19 cellular contexts compared by ENCODE assay signal in genomic region chr7:158192184-158192835, GRCh38.
A peak's percentile ranks its signal among the peaks of the same experiment; 100 is the strongest.
DNase-seq lines count a peak whose midpoint lies in the region; ATAC-seq, FAIRE-seq and TF ChIP-seq lines count a peak whose summit lies in the region.
"Had no signal": no experiment of that assay in that cellular context is flagged by ENCODE, and none has a peak within 500 bp of the region (broad histone marks: within the 10 kb centered on the region; RNA-seq: fewer than 3 reads in every experiment).

No MANE protein-coding gene starts in this region.

- TF ChIP-seq CTCF in kidney (IDR thresholded peaks at IDR 0.05; ENCODE audit: borderline replicate concordance, extremely low read depth, insufficient read depth) (no peak), spleen (IDR thresholded peaks at IDR 0.05 in 8 of 11, conservative IDR thresholded peaks at IDR 0.05 in 3 of 11) (no peak), foreskin keratinocyte (conservative IDR thresholded peaks at IDR 0.05) (no peak)

- DNase-seq in NCI-H146 treated with DMSO at 0.1 percent for 48 hours (lab: John Stamatoyannopoulos, UW; ENCODE audit: unreplicated experiment) (peak; percentile 25), kidney (peak; percentile 59), spleen (peak; percentile 66), foreskin keratinocyte (no peak), RKO (ENCODE audit: low spot score) (no peak)
- DNase-seq: C1 segment of cervical spinal cord; Caco-2; CD4-positive, alpha-beta memory T cell; DMS153; DMS79; EL; GDM1; GOT3; HFFc6 had no signal

- H3K27me3 ChIP-seq in spleen (replicated peaks in 1 of 7) (no peaks in the 10 kb centered on the region), foreskin keratinocyte (no peaks in the 10 kb centered on the region)

- FAIRE-seq in kidney (lab: Jason Lieb, UNC), result no peak
- FAIRE-seq: GM12878, GM19239, H54 had no signal

- H3K4me1 ChIP-seq in kidney (ENCODE audit: control insufficient read depth in 1 of 2, insufficient read depth in 1 of 2, low read depth in 1 of 2, low read length in 2 of 2), result no peaks in the 10 kb centered on the region
- no peaks in the 10 kb centered on the region for H3K4me1 ChIP-seq in spleen
- no peaks in the 10 kb centered on the region for H3K4me1 ChIP-seq in foreskin keratinocyte
- H3K4me1 ChIP-seq: Caco-2, HAP-1 had no signal

- no peak for ATAC-seq in foreskin keratinocyte
- ATAC-seq in GM21737 (IDR thresholded peaks at IDR 0.05; ENCODE audit: unreplicated experiment), result no peak
- ATAC-seq: GM12878 had no signal

- intact Hi-C loops in kidney (cut with DNase I) (no loop called here), spleen (cut with DNase I; ENCODE audit: low total_unique reads) (no loop called here)

- H3K4me3 ChIP-seq in kidney (ENCODE audit: low read length in 2 of 2), result no peak overlapping the region
- H3K4me3 ChIP-seq in spleen, result no peak overlapping the region
- H3K4me3 ChIP-seq: GM12878, HAP-1 had no signal

- no peak overlapping the region for H3K9ac ChIP-seq in kidney (ENCODE audit: low read length in 2 of 2)

- peaks cover 4 to 10% of the 10 kb centered on the region in 2 donors for H3K9me3 ChIP-seq in kidney (ENCODE audit: control insufficient read depth in 1 of 2, low read length in 2 of 2)
- peaks cover 0 to 88% (median 50%) of the 10 kb centered on the region in 8 donors for H3K9me3 ChIP-seq in spleen
- H3K9me3 ChIP-seq: HAP-1 had no signal

- H3K27ac ChIP-seq in kidney (ENCODE audit: low read depth in 2 of 2, low read length in 2 of 2) (no peak overlapping the region), spleen (no peak overlapping the region), foreskin keratinocyte (no peak overlapping the region)

- no peak for TF ChIP-seq POLR2A in spleen (IDR thresholded peaks at IDR 0.05)

- H3K36me3 ChIP-seq in kidney (ENCODE audit: control insufficient read depth in 1 of 2, insufficient read depth in 2 of 2, low read length in 2 of 2), result no peaks in the 10 kb centered on the region
- H3K36me3 ChIP-seq in spleen, result no peaks in the 10 kb centered on the region
- H3K36me3 ChIP-seq: HAP-1 had no signal

- WGBS in spleen, 5 donors, result 85 to 94% (median 88%) methylated on average over 23 to 28 of the region's 28 CpGs

Comparison
In these comparisons a context has a peak if more than half of its experiments do, and no peak if none do; other contexts are left out.
1. DNase-seq: peak in NCI-H146 treated with DMSO at 0.1 percent for 48 hours (single experiment), kidney (single experiment) and spleen (single experiment); none in foreskin keratinocyte (0 of 2) and RKO (single experiment).